ENCODE assay signal across 2 cellular contexts in genomic region chr2:120554625-120555032, GRCh38.
TF ChIP-seq lines count a peak whose summit lies in the region.

No MANE protein-coding gene starts in this region.

TF ChIP-seq in IMR-90, 13 proteins besides CTCF, POLR2A, EP300 and RAD21:
- no peak for TF ChIP-seq RFX5 (IDR thresholded peaks at IDR 0.05; ENCODE audit: low read depth, low read length)

TF ChIP-seq in H1, 55 proteins besides CTCF, POLR2A, EP300 and RAD21:
- TF ChIP-seq SUZ12 (IDR thresholded peaks at IDR 0.05; ENCODE audit: low read length) (no peak), HDAC2 (IDR thresholded peaks at IDR 0.05; ENCODE audit: borderline replicate concordance in 1 of 2, low read depth in 2 of 2, low read length in 2 of 2) (no peak), EZH2 (IDR thresholded peaks at IDR 0.05; ENCODE audit: low read depth, low read length, severe bottlenecking) (no peak), GABPA (IDR thresholded peaks at IDR 0.05; ENCODE audit: borderline replicate concordance, insufficient read depth, low read length) (no peak), SIX5 (IDR thresholded peaks at IDR 0.05; ENCODE audit: low read depth, low read length) (no peak), ASH2L (IDR thresholded peaks at IDR 0.05; ENCODE audit: low read length) (no peak), JUN (IDR thresholded peaks at IDR 0.05; ENCODE audit: low read depth, low read length) (no peak), NANOG (IDR thresholded peaks at IDR 0.05; ENCODE audit: insufficient read depth, low read depth, low read length, poor library complexity, severe bottlenecking) (no peak), MAFK (IDR thresholded peaks at IDR 0.05; ENCODE audit: low read depth, low read length) (no peak), CBX8 (IDR thresholded peaks at IDR 0.05; ENCODE audit: borderline replicate concordance, low read depth, low read length) (no peak), NRF1 (IDR thresholded peaks at IDR 0.05; ENCODE audit: low read depth, low read length) (no peak), ATF2 (IDR thresholded peaks at IDR 0.05; ENCODE audit: low read length) (no peak), E2F6 (IDR thresholded peaks at IDR 0.05) (no peak), CREB1 (IDR thresholded peaks at IDR 0.05) (no peak), HDAC6 (IDR thresholded peaks at IDR 0.05; ENCODE audit: low read depth, low read length) (no peak), RBBP5 (IDR thresholded peaks at IDR 0.05; ENCODE audit: borderline replicate concordance, low read depth, low read length) (no peak), PHF8 (conservative IDR thresholded peaks at IDR 0.05; ENCODE audit: low read depth, low read length) (no peak)
